In genomic region chr3:194671900-194672808, GRCh38 we compare ENCODE assay signal across 8 cellular contexts. TPM values are rescaled to one million over a fixed set of nuclear protein-coding genes. Genes with fewer than 3 reads are reported as not detected.
DNase-seq lines count a peak whose midpoint lies in the region; ATAC-seq, FAIRE-seq and TF ChIP-seq lines count a peak whose summit lies in the region.

Gene LSG1 (minus strand): TSS chr3:194672191. CDS start chr3:194672162, 29 bp downstream.

- DNase-seq in GM12891 (ENCODE audit: insufficient read length, low spot score) (peak; percentile 66), NCI-H146 (lab: John Stamatoyannopoulos, UW) (peak; percentile 98), T-helper 1 cell (peak; percentile 72 to 94 (median 80)), adrenal gland (peak; percentile 89 to 96 (median 92)), heart left ventricle (peak; percentile 92 to 95 (median 94)), pons (ENCODE audit: low spot score) (peak; percentile 95), type B pancreatic cell (ENCODE audit: extremely low spot score, unreplicated experiment) (peak; percentile 88)

- no peaks in the 10 kb centered on the region for H3K9me3 Mint-ChIP-seq in type B pancreatic cell

- no peaks in the 10 kb centered on the region for H3K9me3 ChIP-seq in adrenal gland (replicated peaks in 1 of 3)
- H3K9me3 ChIP-seq in heart left ventricle, result no peaks in the 10 kb centered on the region

- TF ChIP-seq POLR2A in GM12891 (IDR thresholded peaks at IDR 0.05; ENCODE audit: low read depth, low read length), result peak; percentile 60
- TF ChIP-seq POLR2A in adrenal gland (IDR thresholded peaks at IDR 0.05), result peak; percentile 3 to 57
- peak in 1 of 2 donors; percentile 39 for TF ChIP-seq POLR2A in heart left ventricle (IDR thresholded peaks at IDR 0.05)

- H3K4me3 ChIP-seq in adrenal gland (peak within 1 kb of the TSS; percentile 64 to 100 (median 88)), heart left ventricle (peak within 1 kb of the TSS; percentile 67 to 93 (median 82))

- peaks cover 3% of the 10 kb centered on the region for H3K36me3 Mint-ChIP-seq in type B pancreatic cell

- H3K4me1 ChIP-seq in adrenal gland (replicated peaks in 1 of 2) (peaks cover 3 to 17% of the 10 kb centered on the region in 2 donors), heart left ventricle (peaks cover 0 to 36% (median 17%) of the 10 kb centered on the region in 12 donors)

- intact Hi-C loops in adrenal gland (cut with DNase I), result no loop called here
- intact Hi-C loops in heart left ventricle (cut with DNase I), result loop anchor here in 4 of 10 donors (1.0 to 10.0 kb wide), 4 partner anchors 430 to 853 kb away; partner anchors contain the start of gene ACAP2 (in 1 of the 4)

- ATAC-seq in HG02840 (IDR thresholded peaks at IDR 0.05; ENCODE audit: low FRiP score, unreplicated experiment) (peak; percentile 93), heart left ventricle (peak; percentile 92 to 97 (median 95))

- H3K27me3 ChIP-seq in adrenal gland (no peaks in the 10 kb centered on the region), heart left ventricle (no peaks in the 10 kb centered on the region)

- TF ChIP-seq CTCF in adrenal gland (IDR thresholded peaks at IDR 0.05) (peak in 1 of 6 experiments; percentile 12), heart left ventricle (IDR thresholded peaks at IDR 0.05) (peak in 1 of 12 donors; percentile 5), type B pancreatic cell (conservative IDR thresholded peaks at IDR 0.05) (no peak)

- peak within 1 kb of the TSS; percentile 97 for H3K4me3 Mint-ChIP-seq in type B pancreatic cell

- WGBS in adrenal gland, 4 donors, result 0 to 1% (median 0%) methylated on average over 43 to 57 of the region's 57 CpGs
- whole genome bisulfite sequencing in heart left ventricle, 4 donors, result 0 to 1% (median 0%) methylated on average over 39 to 57 of the region's 57 CpGs

- H3K27ac ChIP-seq in adrenal gland, result peak within 1 kb of the TSS; percentile 51 to 96 (median 85)
- peak within 1 kb of the TSS; percentile 90 to 98 (median 94) for H3K27ac ChIP-seq in heart left ventricle

- peak; percentile 92 for FAIRE-seq in GM12891 (lab: Jason Lieb, UNC)

- H3K4me1 Mint-ChIP-seq in type B pancreatic cell (ENCODE audit: unreplicated experiment), result peaks cover 9% of the 10 kb centered on the region

- H3K36me3 ChIP-seq in adrenal gland (replicated peaks in 1 of 2), result no peaks in the 10 kb centered on the region
- peaks cover 0 to 23% (median 17%) of the 10 kb centered on the region in 9 donors for H3K36me3 ChIP-seq in heart left ventricle

- peaks cover 29% of the 10 kb centered on the region for H3K27me3 Mint-ChIP-seq in type B pancreatic cell

- peak within 1 kb of the TSS; percentile 99 for H3K27ac Mint-ChIP-seq in type B pancreatic cell

TF ChIP-seq in GM12891, 5 proteins besides CTCF, POLR2A, EP300 and RAD21:
- TF ChIP-seq POLR2AphosphoS5 (IDR thresholded peaks at IDR 0.05; ENCODE audit: low read depth, low read length), result peak; percentile 75
- peak; percentile 27 for TF ChIP-seq TAF1 (IDR thresholded peaks at IDR 0.05; ENCODE audit: low read depth, low read length)
- no peak for TF ChIP-seq PAX5 (IDR thresholded peaks at IDR 0.05; ENCODE audit: insufficient read depth, low read length, severe bottlenecking)
- TF ChIP-seq SPI1 (IDR thresholded peaks at IDR 0.05; ENCODE audit: low read depth, low read length), result 0 out of 2 replicates have a peak, but pooled peaks have one; percentile 37
- peak; percentile 89 for TF ChIP-seq POU2F2 (IDR thresholded peaks at IDR 0.05; ENCODE audit: low read depth, low read length)

RNA-seq across cellular contexts. Expression of gene LSG1, which starts in this region (rescaled TPM):
- 21.1 TPM for polyA plus RNA-seq in GM12891 (2012; ENCODE audit: low read depth, missing spikeins)
- total RNA-seq in adrenal gland (10 to 100 TPM; 12.5 to 30.8 (median 21.8) TPM), heart left ventricle (10 to 100 TPM; 13.7 to 22.2 (median 18.9) TPM), type B pancreatic cell (ENCODE audit: low replicate concordance) (43.8 and 45.3 TPM in 2 replicates)
- polyA plus RNA-seq in adrenal gland (10 to 100 TPM; 16.2 to 46.1 (median 31.6) TPM), heart left ventricle (10 to 100 TPM in 1 of 2 donors, 1 to 10 TPM in 1; 9.6 to 26.9 TPM)

Comparison
In these comparisons a context has a peak if more than half of its experiments do, and no peak if none do; other contexts are left out.
1. Peak in every context shown above with its lines: DNase-seq, ATAC-seq, H3K4me3 ChIP-seq and H3K27ac ChIP-seq.